Comparison of ENCODE assay signal across 1 cellular context in the genomic region with DNA sequence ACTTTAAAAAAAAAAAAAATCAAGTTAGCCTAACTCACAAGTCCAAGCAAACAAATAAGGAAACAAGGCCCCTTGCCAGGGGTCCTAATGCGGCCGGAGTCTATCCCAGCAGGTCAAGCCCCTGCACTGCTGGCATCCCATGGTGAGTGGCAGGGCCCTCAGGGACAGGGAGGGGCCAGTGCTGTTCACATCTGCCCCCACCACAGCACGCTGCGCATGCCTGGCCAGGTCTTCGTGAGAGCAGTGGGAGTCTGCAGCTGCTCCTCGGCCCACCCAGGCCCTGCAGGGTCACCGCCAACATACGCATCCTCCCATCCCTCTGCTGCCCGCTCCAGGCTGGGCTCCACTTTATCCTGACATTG.
TF ChIP-seq lines count a peak whose summit lies in the region.

No MANE protein-coding gene starts in this region.

TF ChIP-seq in SK-N-SH, 30 proteins besides CTCF, POLR2A, EP300 and RAD21:
- TF ChIP-seq TEAD4 (IDR thresholded peaks at IDR 0.05; ENCODE audit: borderline replicate concordance, insufficient read depth) (no peak), RCOR1 (IDR thresholded peaks at IDR 0.05; ENCODE audit: low read length) (no peak), FOXM1 (IDR thresholded peaks at IDR 0.05; ENCODE audit: low read depth) (no peak), YY1 (IDR thresholded peaks at IDR 0.05; ENCODE audit: low read depth) (no peak), SIN3A (IDR thresholded peaks at IDR 0.05; ENCODE audit: borderline replicate concordance, low read depth, low read length) (no peak), PBX3 (IDR thresholded peaks at IDR 0.05) (no peak), RFX5 (IDR thresholded peaks at IDR 0.05; ENCODE audit: low read length) (no peak)
- TF ChIP-seq, protein P1, sequence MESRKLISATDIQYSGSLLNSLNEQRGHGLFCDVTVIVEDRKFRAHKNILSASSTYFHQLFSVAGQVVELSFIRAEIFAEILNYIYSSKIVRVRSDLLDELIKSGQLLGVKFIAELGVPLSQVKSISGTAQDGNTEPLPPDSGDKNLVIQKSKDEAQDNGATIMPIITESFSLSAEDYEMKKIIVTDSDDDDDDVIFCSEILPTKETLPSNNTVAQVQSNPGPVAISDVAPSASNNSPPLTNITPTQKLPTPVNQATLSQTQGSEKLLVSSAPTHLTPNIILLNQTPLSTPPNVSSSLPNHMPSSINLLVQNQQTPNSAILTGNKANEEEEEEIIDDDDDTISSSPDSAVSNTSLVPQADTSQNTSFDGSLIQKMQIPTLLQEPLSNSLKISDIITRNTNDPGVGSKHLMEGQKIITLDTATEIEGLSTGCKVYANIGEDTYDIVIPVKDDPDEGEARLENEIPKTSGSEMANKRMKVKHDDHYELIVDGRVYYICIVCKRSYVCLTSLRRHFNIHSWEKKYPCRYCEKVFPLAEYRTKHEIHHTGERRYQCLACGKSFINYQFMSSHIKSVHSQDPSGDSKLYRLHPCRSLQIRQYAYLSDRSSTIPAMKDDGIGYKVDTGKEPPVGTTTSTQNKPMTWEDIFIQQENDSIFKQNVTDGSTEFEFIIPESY (IDR thresholded peaks at IDR 0.05; ENCODE audit: borderline replicate concordance, low read depth): no peak
